8 cellular contexts compared by ENCODE assay signal in the genomic region with DNA sequence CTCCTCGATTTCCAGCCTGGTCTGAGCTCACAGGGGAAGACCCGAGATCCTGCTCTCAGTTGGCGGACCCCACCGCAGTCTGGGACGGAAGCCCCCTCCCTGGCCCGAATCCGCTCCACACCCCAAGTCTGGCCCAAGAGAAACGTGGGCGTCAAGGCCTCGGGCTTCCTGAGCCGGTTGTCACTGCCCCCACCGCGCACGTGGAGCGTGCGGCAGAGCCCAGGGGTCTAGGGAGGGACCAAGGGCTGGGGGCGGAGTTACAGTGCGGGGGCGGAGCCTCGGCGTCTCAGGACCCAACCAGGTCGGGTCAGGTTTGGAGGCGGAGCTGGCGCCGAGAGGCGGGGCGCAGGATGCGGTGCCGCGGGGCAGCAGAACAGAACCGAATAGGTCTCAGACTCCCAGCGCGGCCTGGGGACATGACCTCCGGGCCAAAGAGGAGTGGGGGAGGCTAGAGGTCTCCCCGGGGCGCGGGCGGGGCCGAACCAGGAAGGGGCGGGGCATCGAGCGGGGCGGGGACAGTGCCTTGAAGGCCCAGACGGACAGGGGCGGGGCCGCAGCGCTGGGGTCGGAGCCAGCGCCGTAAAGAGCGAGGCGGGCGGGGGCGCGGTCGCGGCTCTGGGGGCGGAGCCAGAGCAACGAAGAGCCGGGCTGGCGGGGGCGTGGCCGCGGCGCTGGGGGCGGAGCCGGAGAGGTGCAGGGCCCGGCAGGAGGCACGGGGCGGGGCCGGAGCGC. TPM values are rescaled to one million over a fixed set of nuclear protein-coding genes. Genes with fewer than 3 reads are reported as not detected.
DNase-seq lines count a peak whose midpoint lies in the region; ATAC-seq and TF ChIP-seq lines count a peak whose summit lies in the region.

No MANE protein-coding gene starts in this region.

- peak overlapping the region; percentile 69 to 78 for H3K27ac Mint-ChIP-seq in T-cell
- H3K27ac Mint-ChIP-seq in progenitor cell of endocrine pancreas: no peak overlapping the region

- H3K4me1 Mint-ChIP-seq in T-cell (peaks cover 28 to 30% (median 29%) of the 10 kb centered on the region in 3 donors), progenitor cell of endocrine pancreas (ENCODE audit: low read depth) (peaks cover 10% of the 10 kb centered on the region)

- TF ChIP-seq CTCF in GM06990 (IDR thresholded peaks at IDR 0.05; ENCODE audit: insufficient read depth, low read length, poor library complexity, severe bottlenecking) (no peak), left ventricle myocardium inferior (IDR thresholded peaks at IDR 0.05; ENCODE audit: borderline replicate concordance) (no peak), progenitor cell of endocrine pancreas (IDR thresholded peaks at IDR 0.05; ENCODE audit: unreplicated experiment) (no peak), upper lobe of right lung (IDR thresholded peaks at IDR 0.05) (no peak)

- no peaks in the 10 kb centered on the region for H3K36me3 ChIP-seq in GM06990 (ENCODE audit: control insufficient read depth, insufficient read depth, low read length)
- no peaks in the 10 kb centered on the region for H3K36me3 ChIP-seq in left ventricle myocardium inferior
- H3K36me3 ChIP-seq in upper lobe of right lung: no peaks in the 10 kb centered on the region

- H3K36me3 Mint-ChIP-seq in T-cell: no peaks in the 10 kb centered on the region
- no peaks in the 10 kb centered on the region for H3K36me3 Mint-ChIP-seq in progenitor cell of endocrine pancreas (ENCODE audit: insufficient read depth)

- POLR2A ChIA-PET in T-cell (lab: Charles Lee): no interaction called here

- intact Hi-C loops in left ventricle myocardium inferior (cut with micrococcal nuclease) (no loop called here), upper lobe of right lung (cut with DNase I) (no loop called here)

- CTCF ChIA-PET in T-cell (lab: Charles Lee): no interaction called here

- DNase-seq in GM06990 (ENCODE audit: extremely low read depth, insufficient read length): peak; percentile 94
- DNase-seq in NCI-H1092 treated with DMSO at 0.1 percent for 48 hours (lab: John Stamatoyannopoulos, UW): peak; percentile 92
- DNase-seq in T-cell: peak; percentile 91 to 100 (median 98)
- DNase-seq in amygdala (lab: John Stamatoyannopoulos, UW): peak; percentile 39 to 95 (median 86)
- DNase-seq in left ventricle myocardium inferior: peak; percentile 98
- DNase-seq in progenitor cell of endocrine pancreas (ENCODE audit: low spot score, unreplicated experiment): peak; percentile 98
- DNase-seq in upper lobe of right lung: peak; percentile 99

- ATAC-seq in HG02588 (IDR thresholded peaks at IDR 0.05; ENCODE audit: unreplicated experiment) (peak; percentile 53), T-cell (replicated peaks in 1 of 4) (peak; percentile 73 to 85 (median 76)), upper lobe of right lung (peak; percentile 93)

- H3K27me3 ChIP-seq in GM06990 (replicated peaks; ENCODE audit: control insufficient read depth, insufficient read depth, low read length): no peaks in the 10 kb centered on the region
- no peaks in the 10 kb centered on the region for H3K27me3 ChIP-seq in left ventricle myocardium inferior (ENCODE audit: low read depth)
- H3K27me3 ChIP-seq in upper lobe of right lung: no peaks in the 10 kb centered on the region

- H3K9me3 Mint-ChIP-seq in T-cell (no peaks in the 10 kb centered on the region), progenitor cell of endocrine pancreas (ENCODE audit: low read depth) (no peaks in the 10 kb centered on the region)

- peak overlapping the region; percentile 72 for H3K4me3 ChIP-seq in GM06990 (replicated peaks; ENCODE audit: low read depth, low read length)
- H3K4me3 ChIP-seq in left ventricle myocardium inferior: peak overlapping the region; percentile 76
- peak overlapping the region; percentile 59 for H3K4me3 ChIP-seq in upper lobe of right lung

- peak overlapping the region; percentile 79 to 89 (median 82) for H3K4me3 Mint-ChIP-seq in T-cell
- H3K4me3 Mint-ChIP-seq in progenitor cell of endocrine pancreas (ENCODE audit: low read depth): peak overlapping the region; percentile 74

- no peaks in the 10 kb centered on the region for H3K9me3 ChIP-seq in left ventricle myocardium inferior (replicated peaks)
- H3K9me3 ChIP-seq in upper lobe of right lung: no peaks in the 10 kb centered on the region

- H3K27ac ChIP-seq in left ventricle myocardium inferior (replicated peaks) (peak overlapping the region; percentile 78), upper lobe of right lung (peak overlapping the region; percentile 39)

- H3K27me3 Mint-ChIP-seq in T-cell (no peaks in the 10 kb centered on the region), progenitor cell of endocrine pancreas (peaks cover 16% of the 10 kb centered on the region)

- peaks cover 38% of the 10 kb centered on the region for H3K4me1 ChIP-seq in left ventricle myocardium inferior
- peaks cover 23% of the 10 kb centered on the region for H3K4me1 ChIP-seq in upper lobe of right lung

RNA-seq across cellular contexts. Expression of gene ZFPM1, which starts 0.4 kb away (rescaled TPM):
- total RNA-seq in T-cell (10 to 100 TPM; 19.6 to 38.4 (median 33.1) TPM), left ventricle myocardium inferior (5.7 TPM), progenitor cell of endocrine pancreas (88.5 and 90.6 TPM in 2 replicates), upper lobe of right lung (8.4 TPM)

Comparison
In these comparisons a context has a peak if more than half of its experiments do, and no peak if none do; other contexts are left out.
1. Peak in every context shown above with its lines: DNase-seq, ATAC-seq, H3K4me3 ChIP-seq and H3K27ac ChIP-seq.